ENCODE assay signal across 14 cellular contexts in the genomic region with DNA sequence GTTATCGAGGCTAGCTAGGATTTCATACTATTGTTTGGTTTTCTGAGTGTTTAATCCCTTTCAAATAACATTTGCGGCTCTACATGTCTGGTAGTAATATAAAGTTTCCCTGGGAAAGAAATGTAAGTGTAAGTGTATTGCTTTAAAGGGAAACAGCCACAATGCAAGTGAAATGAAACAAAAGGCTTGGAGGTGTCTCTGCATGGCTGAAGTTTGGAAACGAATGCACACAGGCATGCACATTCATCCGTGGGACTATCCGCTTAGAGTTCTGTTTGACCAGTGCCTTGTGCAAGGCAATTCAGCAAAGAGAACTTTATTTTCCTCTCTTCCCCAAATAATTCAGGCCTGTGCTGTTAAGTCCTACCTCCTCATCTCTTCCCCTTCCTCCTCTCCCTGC. TPM values are rescaled to one million over a fixed set of nuclear protein-coding genes. Genes with fewer than 3 reads are reported as not detected.
DNase-seq lines count a peak whose midpoint lies in the region; ATAC-seq and TF ChIP-seq lines count a peak whose summit lies in the region.
"Had no signal": no experiment of that assay in that cellular context is flagged by ENCODE, and none has a peak within 500 bp of the region (broad histone marks: within the 10 kb centered on the region; RNA-seq: fewer than 3 reads in every experiment).

No MANE protein-coding gene starts in this region.

- in situ Hi-C loops in gastrocnemius medialis (cut with MboI; ENCODE audit: low sequenced_read_pairs in 4 of 4) = no loop called here

- H3K27ac ChIP-seq in caudate nucleus (ENCODE audit: low read depth, low read length) (peak overlapping the region; percentile 79), right atrium auricular region (peak overlapping the region; percentile 57 to 81), gastrocnemius medialis (peak overlapping the region; percentile 70 to 79 (median 77))
- no peak overlapping the region for H3K27ac ChIP-seq in CD4-positive, alpha-beta T cell (ENCODE audit: low read depth, low read length)

- peaks cover 6 to 13% (median 7%) of the 10 kb centered on the region in 3 donors for H3K27me3 Mint-ChIP-seq in CD14-positive monocyte (ENCODE audit: low read depth in 3 of 3)
- H3K27me3 Mint-ChIP-seq in CD4-positive, alpha-beta T cell = peaks cover 10% of the 10 kb centered on the region

- H3K4me3 Mint-ChIP-seq in CD14-positive monocyte = peak overlapping the region in 1 of 2 donors; percentile 65
- H3K4me3 Mint-ChIP-seq in CD4-positive, alpha-beta T cell = no peak overlapping the region
- H3K4me3 Mint-ChIP-seq: memory B cell had no signal

- peaks cover 12% of the 10 kb centered on the region for H3K4me1 Mint-ChIP-seq in CD14-positive monocyte
- no peaks in the 10 kb centered on the region for H3K4me1 Mint-ChIP-seq in CD4-positive, alpha-beta T cell (ENCODE audit: low read depth)
- H3K4me1 Mint-ChIP-seq: memory B cell had no signal

- H3K9me3 ChIP-seq in right atrium auricular region (no peaks in the 10 kb centered on the region), gastrocnemius medialis (no peaks in the 10 kb centered on the region)
- H3K9me3 ChIP-seq in CD4-positive, alpha-beta T cell (ENCODE audit: control insufficient read depth, low read length) = no peaks in the 10 kb centered on the region

- no peaks in the 10 kb centered on the region for H3K36me3 ChIP-seq in right atrium auricular region
- no peaks in the 10 kb centered on the region for H3K36me3 ChIP-seq in gastrocnemius medialis

- H3K9me3 Mint-ChIP-seq in CD14-positive monocyte = peaks cover 0 to 4% (median 0%) of the 10 kb centered on the region in 7 donors
- H3K9me3 Mint-ChIP-seq in CD4-positive, alpha-beta T cell = no peaks in the 10 kb centered on the region
- H3K9me3 Mint-ChIP-seq: memory B cell had no signal

- H3K27me3 ChIP-seq in right atrium auricular region (no peaks in the 10 kb centered on the region), gastrocnemius medialis (no peaks in the 10 kb centered on the region)
- H3K27me3 ChIP-seq in CD4-positive, alpha-beta T cell (ENCODE audit: control insufficient read depth, insufficient read depth, low read length) = peaks cover 4% of the 10 kb centered on the region

- peak overlapping the region in 4 of 7 donors; percentile 56 to 88 (median 74) for H3K27ac Mint-ChIP-seq in CD14-positive monocyte
- H3K27ac Mint-ChIP-seq in CD4-positive, alpha-beta T cell = no peak overlapping the region
- H3K27ac Mint-ChIP-seq: memory B cell had no signal

- H3K4me3 ChIP-seq in right atrium auricular region = peak overlapping the region in 1 of 2 donors; percentile 29
- peak overlapping the region; percentile 38 to 44 (median 40) for H3K4me3 ChIP-seq in gastrocnemius medialis

- DNase-seq in CD14-positive monocyte (ENCODE audit: low spot score) = no peak
- DNase-seq in caudate nucleus (lab: John Stamatoyannopoulos, UW) = peak in 1 of 61 donors; percentile 27
- DNase-seq in right atrium auricular region (ENCODE audit: low spot score) = no peak
- no peak for DNase-seq in gastrocnemius medialis
- no peak for DNase-seq in stimulated activated CD4-positive, alpha-beta T cell treated with anti-CD3 and anti-CD28 coated beads, Interleukin-1b, Interleukin-23, amount 100 ng/mL, for 48 hours
- DNase-seq in CD4-positive, alpha-beta T cell = no peak
- DNase-seq in SIG-M5 treated with dmso at 0.1 percent for 504 hours (lab: John Stamatoyannopoulos, UW; ENCODE audit: unreplicated experiment) = no peak
- DNase-seq: activated gamma-delta T cell, AML-193, GF-D8, Karpas-422, NCI-H2081 had no signal

- POLR2A ChIA-PET in CD4-positive, alpha-beta T cell (lab: Charles Lee) = no interaction called here

- ATAC-seq in gastrocnemius medialis (no peak), HG03139 (IDR thresholded peaks at IDR 0.05; ENCODE audit: unreplicated experiment) (no peak)
- ATAC-seq in CD4-positive, alpha-beta T cell (ENCODE audit: poor library complexity) = no peak

- CTCF ChIA-PET in CD4-positive, alpha-beta T cell (lab: Charles Lee) = no interaction called here

- TF ChIP-seq CTCF in CD14-positive monocyte (IDR thresholded peaks at IDR 0.05) = no peak
- no peak for TF ChIP-seq CTCF in right atrium auricular region (IDR thresholded peaks at IDR 0.05)
- TF ChIP-seq CTCF in gastrocnemius medialis (IDR thresholded peaks at IDR 0.05 in 4 of 5, conservative IDR thresholded peaks at IDR 0.05 in 1 of 5) = no peak
- TF ChIP-seq CTCF in CD4-positive, alpha-beta T cell (IDR thresholded peaks at IDR 0.05) = no peak

- no peaks in the 10 kb centered on the region for H3K36me3 Mint-ChIP-seq in CD14-positive monocyte
- no peaks in the 10 kb centered on the region for H3K36me3 Mint-ChIP-seq in CD4-positive, alpha-beta T cell (ENCODE audit: low read depth)
- H3K36me3 Mint-ChIP-seq: memory B cell had no signal

- H3K4me1 ChIP-seq in right atrium auricular region (peaks cover 0 to 53% of the 10 kb centered on the region in 2 donors), gastrocnemius medialis (peaks cover 44 to 46% of the 10 kb centered on the region in 2 donors)

- intact Hi-C loops in CD14-positive monocyte (cut with micrococcal nuclease) (no loop called here), gastrocnemius medialis (cut with DNase I; ENCODE audit: low total_unique reads) (loop anchor here (5.0 kb wide), 1 partner anchor 93 kb away; a partner anchor contains a TSS)
- intact Hi-C loops in CD4-positive, alpha-beta T cell (cut with DNase I, micrococcal nuclease) = no loop called here

- no peak for TF ChIP-seq POLR2A in gastrocnemius medialis (IDR thresholded peaks at IDR 0.05)

RNA-seq across cellular contexts. Expression of a gene that starts 56.1 kb away (rescaled TPM):
- under 1 TPM; 0.69 to 0.87 TPM for polyA plus RNA-seq in CD14-positive monocyte
- total RNA-seq in right atrium auricular region (10 to 100 TPM; 38.6 to 46.5 TPM), gastrocnemius medialis (10 to 100 TPM; 12.7 to 20.4 (median 14.8) TPM)
- total RNA-seq in CD4-positive, alpha-beta T cell = 10 to 100 TPM; 18.0 to 19.4 TPM
